ENCODE assay signal across 8 cellular contexts in genomic region chr19:16824658-16825311, GRCh38. TPM values are rescaled to one million over a fixed set of nuclear protein-coding genes. Genes with fewer than 3 reads are reported as not detected.
DNase-seq lines count a peak whose midpoint lies in the region; ATAC-seq and TF ChIP-seq lines count a peak whose summit lies in the region.
"Had no signal": no experiment of that assay in that cellular context is flagged by ENCODE, and none has a peak within 500 bp of the region (broad histone marks: within the 10 kb centered on the region; RNA-seq: fewer than 3 reads in every experiment).

No MANE protein-coding gene starts in this region.

- intact Hi-C loops in heart left ventricle (cut with DNase I): loop anchor here in 3 of 10 donors (5.0 kb wide), 2 partner anchors 52 to 73 kb away; no protein-coding TSS in a partner anchor

- H3K9me3 ChIP-seq in heart left ventricle: no peaks in the 10 kb centered on the region

- TF ChIP-seq CTCF in heart left ventricle (IDR thresholded peaks at IDR 0.05): peak in 3 of 12 donors; percentile 17 to 20 (median 19)

- peak overlapping the region in 11 of 12 donors; percentile 5 to 84 (median 62) for H3K27ac ChIP-seq in heart left ventricle

- no peaks in the 10 kb centered on the region for H3K27me3 ChIP-seq in heart left ventricle

- no peak overlapping the region for H3K27ac Mint-ChIP-seq in activated CD8-positive, alpha-beta T cell treated with anti-CD3 and anti-CD28 coated beads, Interleukin-2, amount 10 ng/mL, durations not matched to agents 7 days and 5 days
- H3K27ac Mint-ChIP-seq in stimulated activated effector memory CD8-positive, alpha-beta T cell treated with anti-CD3 and anti-CD28 coated beads, Interleukin-12 subunit alpha, Interleukin-12 subunit beta, amount 100 ng/mL, for 72 hours: peak overlapping the region; percentile 3

- CTCF ChIA-PET in activated CD8-positive, alpha-beta T cell treated with anti-CD3 and anti-CD28 coated beads, Interleukin-2, amount 10 ng/mL, durations not matched to agents 7 days and 5 days (lab: Charles Lee): interaction anchor here (0.7 kb wide), 1 partner anchor 12 kb away, joined by 3 read pairs; no protein-coding TSS in a partner anchor

- peaks cover 27% of the 10 kb centered on the region for H3K27me3 Mint-ChIP-seq in activated CD8-positive, alpha-beta T cell treated with anti-CD3 and anti-CD28 coated beads, Interleukin-2, amount 10 ng/mL, durations not matched to agents 7 days and 5 days (ENCODE audit: low read depth)

- peaks cover 0 to 26% (median 17%) of the 10 kb centered on the region in 12 donors for H3K4me1 ChIP-seq in heart left ventricle

- peak overlapping the region; percentile 27 for H3K4me3 Mint-ChIP-seq in activated CD8-positive, alpha-beta T cell treated with anti-CD3 and anti-CD28 coated beads, Interleukin-2, amount 10 ng/mL, durations not matched to agents 7 days and 5 days
- H3K4me3 Mint-ChIP-seq in stimulated activated effector memory CD8-positive, alpha-beta T cell treated with anti-CD3 and anti-CD28 coated beads, Interleukin-12 subunit alpha, Interleukin-12 subunit beta, amount 100 ng/mL, for 72 hours: peak overlapping the region; percentile 27

- peak overlapping the region in 10 of 12 donors; percentile 19 to 58 (median 46) for H3K4me3 ChIP-seq in heart left ventricle

- no peaks in the 10 kb centered on the region for H3K36me3 Mint-ChIP-seq in activated CD8-positive, alpha-beta T cell treated with anti-CD3 and anti-CD28 coated beads, Interleukin-2, amount 10 ng/mL, durations not matched to agents 7 days and 5 days (ENCODE audit: low read depth)
- H3K36me3 Mint-ChIP-seq in stimulated activated effector memory CD8-positive, alpha-beta T cell treated with anti-CD3 and anti-CD28 coated beads, Interleukin-12 subunit alpha, Interleukin-12 subunit beta, amount 100 ng/mL, for 72 hours: no peaks in the 10 kb centered on the region

- POLR2A ChIA-PET in activated CD8-positive, alpha-beta T cell treated with anti-CD3 and anti-CD28 coated beads, Interleukin-2, amount 10 ng/mL, durations not matched to agents 7 days and 5 days (lab: Charles Lee): no interaction called here

- H3K4me1 Mint-ChIP-seq in activated CD8-positive, alpha-beta T cell treated with anti-CD3 and anti-CD28 coated beads, Interleukin-2, amount 10 ng/mL, durations not matched to agents 7 days and 5 days (ENCODE audit: low read depth): peaks cover 20% of the 10 kb centered on the region
- peaks cover 10% of the 10 kb centered on the region for H3K4me1 Mint-ChIP-seq in stimulated activated effector memory CD8-positive, alpha-beta T cell treated with anti-CD3 and anti-CD28 coated beads, Interleukin-12 subunit alpha, Interleukin-12 subunit beta, amount 100 ng/mL, for 72 hours

- WGBS in heart left ventricle, 4 donors: 25 to 33% (median 31%) methylated on average over 11 of the region's 11 CpGs

- H3K9me3 Mint-ChIP-seq in activated CD8-positive, alpha-beta T cell treated with anti-CD3 and anti-CD28 coated beads, Interleukin-2, amount 10 ng/mL, durations not matched to agents 7 days and 5 days (ENCODE audit: insufficient read depth): peaks cover 4% of the 10 kb centered on the region
- no peaks in the 10 kb centered on the region for H3K9me3 Mint-ChIP-seq in stimulated activated effector memory CD8-positive, alpha-beta T cell treated with anti-CD3 and anti-CD28 coated beads, Interleukin-12 subunit alpha, Interleukin-12 subunit beta, amount 100 ng/mL, for 72 hours

- H3K36me3 ChIP-seq in heart left ventricle: no peaks in the 10 kb centered on the region

- DNase-seq in HT1080 (ENCODE audit: low read depth) (peak; percentile 34), heart left ventricle (no peak), germinal center (ENCODE audit: low spot score) (no peak), cerebellar cortex (ENCODE audit: low spot score) (no peak)
- DNase-seq in activated CD8-positive, alpha-beta T cell treated with anti-CD3 and anti-CD28 coated beads, Interleukin-2, amount 10 ng/mL, durations not matched to agents 7 days and 5 days: no peak
- no peak for DNase-seq in stimulated activated effector memory CD8-positive, alpha-beta T cell treated with anti-CD3 and anti-CD28 coated beads, Interleukin-12 subunit alpha, Interleukin-12 subunit beta, amount 100 ng/mL, for 72 hours (ENCODE audit: low spot score in 2 of 2)
- DNase-seq in central memory CD4-positive, alpha-beta T cell: no peak
- DNase-seq: activated CD4-positive, alpha-beta T cell treated with anti-CD3 and anti-CD28 coated beads for 48 hours had no signal

- no peak for TF ChIP-seq POLR2A in heart left ventricle (IDR thresholded peaks at IDR 0.05)

- ATAC-seq in activated CD8-positive, alpha-beta T cell treated with anti-CD3 and anti-CD28 coated beads, Interleukin-2, amount 10 ng/mL, durations not matched to agents 7 days and 5 days: no peak
- ATAC-seq in heart left ventricle: peak in 1 of 4 donors; percentile 37
- no peak for ATAC-seq in stimulated activated effector memory CD8-positive, alpha-beta T cell treated with anti-CD3 and anti-CD28 coated beads, Interleukin-12 subunit alpha, Interleukin-12 subunit beta, amount 100 ng/mL, for 72 hours

RNA-seq across cellular contexts. Expression of gene SIN3B, which starts 4.4 kb away (rescaled TPM):
- total RNA-seq in HT1080 (2014; rRNA removed; shearing (Covaris generic)): 14.6 and 20.0 TPM in 2 replicates
- polyA plus RNA-seq in HT1080 (2015; cell fraction: cytosol; rRNA removed): 19.0 and 19.7 TPM in 2 replicates
- 61.9 and 78.8 TPM in 2 replicates for polyA plus RNA-seq in HT1080 (2015; cell fraction: nucleus; rRNA removed)
- 10 to 100 TPM; 30.5 to 31.9 TPM for total RNA-seq in activated CD8-positive, alpha-beta T cell treated with anti-CD3 and anti-CD28 coated beads, Interleukin-2, amount 10 ng/mL, durations not matched to agents 7 days and 5 days
- 10 to 100 TPM; 15.2 to 36.6 (median 24.7) TPM for total RNA-seq in heart left ventricle
- polyA plus RNA-seq in heart left ventricle: 10 to 100 TPM; 18.2 to 20.7 TPM
